In the genomic region with DNA sequence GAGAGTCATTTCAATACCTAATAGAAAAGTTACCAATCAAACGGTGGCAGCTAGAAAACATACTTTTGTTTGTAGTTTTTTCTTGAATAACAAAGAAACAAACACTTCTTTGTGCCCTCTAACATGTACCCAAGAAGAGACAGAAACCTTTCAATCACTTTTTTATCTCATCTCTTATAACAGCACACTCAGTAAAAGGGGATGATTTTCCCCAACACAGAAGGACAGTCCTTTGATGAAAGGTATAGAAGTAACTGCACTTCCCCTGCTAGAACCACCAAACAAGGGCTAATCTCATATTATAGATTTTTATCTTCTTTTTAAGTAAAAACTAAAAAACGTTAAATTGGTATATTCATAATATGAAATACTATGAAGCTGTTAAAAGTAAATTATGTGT, we compare ENCODE assay signal across 17 cellular contexts.
"Had no signal": no experiment of that assay in that cellular context is flagged by ENCODE, and none has a peak within 500 bp of the region (broad histone marks: within the 10 kb centered on the region; RNA-seq: fewer than 3 reads in every experiment).

No MANE protein-coding gene starts in this region.

- H3K4me3 Mint-ChIP-seq: mesothelial cell of epicardium, natural killer cell had no signal

- H3K36me3 ChIP-seq: esophagus muscularis mucosa, gastroesophageal sphincter, neutrophil had no signal

- H3K27me3 ChIP-seq: esophagus muscularis mucosa, gastroesophageal sphincter, neutrophil had no signal

- DNase-seq: effector CD8-positive, alpha-beta T cell; glutamatergic neuron; islet precursor cell; mammary epithelial cell; natural killer cell; posterior cingulate gyrus; right cardiac atrium; small intestine; stimulated activated CD4-positive, alpha-beta T cell treated with anti-CD3 and anti-CD28 coated beads, Interleukin-12 subunit alpha, Interleukin-12 subunit beta, amount 100 ng/mL, for 4 hours; stimulated activated naive CD4-positive, alpha-beta T cell; trophoblast cell had no signal

- H3K9me3 Mint-ChIP-seq: mesothelial cell of epicardium, natural killer cell had no signal

- H3K27ac Mint-ChIP-seq: mesothelial cell of epicardium, natural killer cell had no signal

- H3K9me3 ChIP-seq: esophagus muscularis mucosa, gastroesophageal sphincter, neutrophil had no signal

- H3K36me3 Mint-ChIP-seq: natural killer cell had no signal

- H3K27ac ChIP-seq: coronary artery, epithelial cell of prostate, esophagus muscularis mucosa, gastroesophageal sphincter, neutrophil had no signal

- H3K4me1 Mint-ChIP-seq: natural killer cell had no signal

- H3K4me3 ChIP-seq: coronary artery, esophagus muscularis mucosa, gastroesophageal sphincter had no signal
